ENCODE assay signal across 1 cellular context in genomic region chr7:9889557-9889956, GRCh38.
TF ChIP-seq lines count a peak whose summit lies in the region.

No MANE protein-coding gene starts in this region.

TF ChIP-seq in H1, 55 proteins besides CTCF, POLR2A, EP300 and RAD21:
- no peak for TF ChIP-seq SP4 (IDR thresholded peaks at IDR 0.05; ENCODE audit: low read length)
- TF ChIP-seq ATF3 (IDR thresholded peaks at IDR 0.05; ENCODE audit: insufficient read depth, low read depth, low read length), result no peak
- TF ChIP-seq TEAD4 (IDR thresholded peaks at IDR 0.05; ENCODE audit: low read depth, low read length), result no peak
- no peak for TF ChIP-seq TAF7 (optimal IDR thresholded peaks at IDR 0.05; ENCODE audit: borderline replicate concordance, low read depth, low read length)
- TF ChIP-seq HDAC2 (IDR thresholded peaks at IDR 0.05; ENCODE audit: borderline replicate concordance in 1 of 2, low read depth in 2 of 2, low read length in 2 of 2), result no peak
- no peak for TF ChIP-seq RNF2 (IDR thresholded peaks at IDR 0.05; ENCODE audit: borderline replicate concordance, low read depth, low read length, missing control alignments, poor library complexity, severe bottlenecking)
